8 cellular contexts compared by ENCODE assay signal in genomic region chr22:19854778-19855503, GRCh38. TPM values are rescaled to one million over a fixed set of nuclear protein-coding genes. Genes with fewer than 3 reads are reported as not detected.
A peak's percentile ranks its signal among the peaks of the same experiment; 100 is the strongest.
DNase-seq lines count a peak whose midpoint lies in the region; ATAC-seq and TF ChIP-seq lines count a peak whose summit lies in the region.

Gene GNB1L (minus strand): TSS chr22:19854874. CDS start chr22:19821355, 33,519 bp downstream.
Gene RTL10 (minus strand): TSS chr22:19854874. CDS start chr22:19852261, 2,613 bp downstream.

- TF ChIP-seq RAD21 in Ishikawa (IDR thresholded peaks at IDR 0.05; ENCODE audit: low read depth), result peak; percentile 5; the same call in 1 of the 2 replicates

- peak; percentile 79 for ATAC-seq in GM21576 (IDR thresholded peaks at IDR 0.05; ENCODE audit: unreplicated experiment)

- DNase-seq in DMS53 (lab: John Stamatoyannopoulos, UW) (peak; percentile 94), OCI-M1 (lab: John Stamatoyannopoulos, UW) (peak; percentile 100), activated T-cell treated with anti-CD3 and anti-CD28 coated beads for 4 hours (peak; percentile 92), epithelial cell of prostate (ENCODE audit: low read depth, low spot score) (peak; percentile 84), mucosa of gallbladder (ENCODE audit: low spot score) (peak; percentile 98)
- DNase-seq in stimulated activated CD8-positive, alpha-beta memory T cell treated with anti-CD3 and anti-CD28 coated beads, Interleukin-4, amount 100 ng/mL, for 24 hours (ENCODE audit: low read depth), result peak; percentile 95

- H3K27ac ChIP-seq in epithelial cell of prostate, result peak within 1 kb of the TSS; percentile 76

- no peak; the same call in 1 of the 2 replicates for TF ChIP-seq EP300 in Ishikawa (IDR thresholded peaks at IDR 0.05; ENCODE audit: borderline replicate concordance)

TF ChIP-seq in Ishikawa, 13 proteins besides CTCF, POLR2A, EP300 and RAD21:
- TF ChIP-seq FOXM1 (IDR thresholded peaks at IDR 0.05; ENCODE audit: borderline replicate concordance, low read depth), result no peak
- peak; percentile 71 for TF ChIP-seq EGR1 (IDR thresholded peaks at IDR 0.05)
- TF ChIP-seq CEBPB (IDR thresholded peaks at IDR 0.05), result no peak
- peak; percentile 40 for TF ChIP-seq ZBTB7A (IDR thresholded peaks at IDR 0.05; ENCODE audit: low read depth)
- TF ChIP-seq MAX (IDR thresholded peaks at IDR 0.05), result peak; percentile 94
- peak; percentile 34; the same call in 1 of the 2 replicates for TF ChIP-seq TCF12 (IDR thresholded peaks at IDR 0.05; ENCODE audit: low read depth)
- peak; percentile 98 for TF ChIP-seq TAF1 (IDR thresholded peaks at IDR 0.05; ENCODE audit: low read depth)
- peak; percentile 31; the same call in 1 of the 2 replicates for TF ChIP-seq CREB1 (IDR thresholded peaks at IDR 0.05; ENCODE audit: low read depth)
- TF ChIP-seq YY1 (IDR thresholded peaks at IDR 0.05; ENCODE audit: low read depth), result no peak
- no peak for TF ChIP-seq TEAD4 (IDR thresholded peaks at IDR 0.05)
- peak; percentile 44; the same call in 1 of the 2 replicates for TF ChIP-seq USF1 (IDR thresholded peaks at IDR 0.05)
- no peak for TF ChIP-seq REST (IDR thresholded peaks at IDR 0.05; ENCODE audit: low read depth)
- TF ChIP-seq NFIC (IDR thresholded peaks at IDR 0.05), result peak; percentile 27; the same call in 1 of the 2 replicates

RNA-seq across cellular contexts. Expression of gene GNB1L, which starts in this region (rescaled TPM):
- 6.2 TPM for total RNA-seq in mucosa of gallbladder

RNA-seq across cellular contexts. Expression of gene RTL10, which starts in this region (rescaled TPM):
- 18.4 TPM for total RNA-seq in mucosa of gallbladder

Comparison
In these comparisons a context has a peak if more than half of its experiments do, and no peak if none do; other contexts are left out.
1. Peak in every context shown above with its lines: DNase-seq, ATAC-seq and H3K27ac ChIP-seq.